Comparison of ENCODE assay signal across 17 cellular contexts in genomic region chr5:136070486-136071285, GRCh38. TPM values are rescaled to one million over a fixed set of nuclear protein-coding genes. Genes with fewer than 3 reads are reported as not detected.
DNase-seq lines count a peak whose midpoint lies in the region; ATAC-seq and TF ChIP-seq lines count a peak whose summit lies in the region.
"Had no signal": no experiment of that assay in that cellular context is flagged by ENCODE, and none has a peak within 500 bp of the region (broad histone marks: within the 10 kb centered on the region; RNA-seq: fewer than 3 reads in every experiment).

No MANE protein-coding gene starts in this region.

- H3K36me3 ChIP-seq in endodermal cell (ENCODE audit: control insufficient read depth, insufficient read depth, low read length) = no peaks in the 10 kb centered on the region
- H3K36me3 ChIP-seq: thoracic aorta had no signal

- 78 to 81% methylated on average over 5 to 9 of the region's 9 CpGs for WGBS in endodermal cell (ENCODE audit: insufficient coverage in 1 of 2, insufficient read length in 1 of 2), 2 experiments

- no peaks in the 10 kb centered on the region for H3K4me1 Mint-ChIP-seq in endodermal cell
- no peaks in the 10 kb centered on the region for H3K4me1 Mint-ChIP-seq in stimulated activated effector memory CD8-positive, alpha-beta T cell treated with anti-CD3 and anti-CD28 coated beads, Interleukin-12 subunit alpha, Interleukin-12 subunit beta, amount 100 ng/mL, for 72 hours
- H3K4me1 Mint-ChIP-seq: activated naive CD4-positive, alpha-beta T cell treated with anti-CD3 and anti-CD28 coated beads, Interleukin-2, amount 50 U/mL, for 24 hours had no signal

- no peak overlapping the region for H3K27ac ChIP-seq in endodermal cell (ENCODE audit: low read depth, low read length)
- H3K27ac ChIP-seq: thoracic aorta had no signal

- no peaks in the 10 kb centered on the region for H3K4me1 ChIP-seq in endodermal cell (ENCODE audit: control insufficient read depth, insufficient read depth, low read length)

- DNase-seq in NCI-H446 (lab: John Stamatoyannopoulos, UW) (peak; percentile 44 to 82), endodermal cell (peak; percentile 29), islet precursor cell (peak; percentile 47), ureter (ENCODE audit: low spot score) (peak; percentile 17)
- no peak for DNase-seq in stimulated activated effector memory CD8-positive, alpha-beta T cell treated with anti-CD3 and anti-CD28 coated beads, Interleukin-12 subunit alpha, Interleukin-12 subunit beta, amount 100 ng/mL, for 72 hours (ENCODE audit: low spot score in 2 of 2)
- DNase-seq: activated CD4-positive, CD25-positive, alpha-beta regulatory T cell; activated CD8-positive, alpha-beta T cell treated with anti-CD3 and anti-CD28 coated beads for 36 hours; activated T-cell treated with anti-CD3 and anti-CD28 coated beads, Interleukin-2, amount 50 U/mL, for 48 hours; Caco-2; foreskin melanocyte; GOT3; T1000 had no signal

- no peaks in the 10 kb centered on the region for H3K36me3 Mint-ChIP-seq in endodermal cell (ENCODE audit: low read depth)
- H3K36me3 Mint-ChIP-seq in stimulated activated effector memory CD8-positive, alpha-beta T cell treated with anti-CD3 and anti-CD28 coated beads, Interleukin-12 subunit alpha, Interleukin-12 subunit beta, amount 100 ng/mL, for 72 hours = no peaks in the 10 kb centered on the region
- H3K36me3 Mint-ChIP-seq: activated naive CD4-positive, alpha-beta T cell treated with anti-CD3 and anti-CD28 coated beads, Interleukin-2, amount 50 U/mL, for 24 hours had no signal

- H3K9me3 Mint-ChIP-seq in endodermal cell = no peaks in the 10 kb centered on the region
- no peaks in the 10 kb centered on the region for H3K9me3 Mint-ChIP-seq in stimulated activated effector memory CD8-positive, alpha-beta T cell treated with anti-CD3 and anti-CD28 coated beads, Interleukin-12 subunit alpha, Interleukin-12 subunit beta, amount 100 ng/mL, for 72 hours
- H3K9me3 Mint-ChIP-seq: activated CD8-positive, alpha-beta T cell treated with anti-CD3 and anti-CD28 coated beads for 36 hours had no signal

- TF ChIP-seq CTCF in endodermal cell (conservative IDR thresholded peaks at IDR 0.05) = no peak

- peaks cover 7% of the 10 kb centered on the region for H3K27me3 Mint-ChIP-seq in endodermal cell (ENCODE audit: insufficient read depth)

- no peak overlapping the region for H3K4me3 ChIP-seq in endodermal cell (ENCODE audit: low read length)
- H3K4me3 ChIP-seq: thoracic aorta had no signal

- no peak for ATAC-seq in stimulated activated effector memory CD8-positive, alpha-beta T cell treated with anti-CD3 and anti-CD28 coated beads, Interleukin-12 subunit alpha, Interleukin-12 subunit beta, amount 100 ng/mL, for 72 hours
- no peak for ATAC-seq in GM19397 (IDR thresholded peaks at IDR 0.05; ENCODE audit: unreplicated experiment)
- ATAC-seq in HG02610 (IDR thresholded peaks at IDR 0.05; ENCODE audit: unreplicated experiment) = no peak
- ATAC-seq: activated CD8-positive, alpha-beta T cell treated with anti-CD3 and anti-CD28 coated beads for 36 hours had no signal

- H3K27ac Mint-ChIP-seq in endodermal cell = no peak overlapping the region
- no peak overlapping the region for H3K27ac Mint-ChIP-seq in stimulated activated effector memory CD8-positive, alpha-beta T cell treated with anti-CD3 and anti-CD28 coated beads, Interleukin-12 subunit alpha, Interleukin-12 subunit beta, amount 100 ng/mL, for 72 hours
- H3K27ac Mint-ChIP-seq: activated CD8-positive, alpha-beta T cell treated with anti-CD3 and anti-CD28 coated beads for 36 hours; activated naive CD4-positive, alpha-beta T cell treated with anti-CD3 and anti-CD28 coated beads, Interleukin-2, amount 50 U/mL, for 24 hours; B cell had no signal

- H3K9ac ChIP-seq in endodermal cell (ENCODE audit: extremely low read depth, low read length, poor library complexity, severe bottlenecking) = no peak overlapping the region

- H3K27me3 ChIP-seq in endodermal cell (ENCODE audit: control insufficient read depth, insufficient read depth, low read length, poor library complexity, severe bottlenecking) = no peaks in the 10 kb centered on the region

- H3K9me3 ChIP-seq in endodermal cell (ENCODE audit: control insufficient read depth, low read length) = no peaks in the 10 kb centered on the region
- H3K9me3 ChIP-seq: thoracic aorta had no signal

- H3K4me3 Mint-ChIP-seq in endodermal cell = no peak overlapping the region
- no peak overlapping the region for H3K4me3 Mint-ChIP-seq in stimulated activated effector memory CD8-positive, alpha-beta T cell treated with anti-CD3 and anti-CD28 coated beads, Interleukin-12 subunit alpha, Interleukin-12 subunit beta, amount 100 ng/mL, for 72 hours
- H3K4me3 Mint-ChIP-seq: activated CD8-positive, alpha-beta T cell treated with anti-CD3 and anti-CD28 coated beads for 36 hours; activated naive CD4-positive, alpha-beta T cell treated with anti-CD3 and anti-CD28 coated beads, Interleukin-2, amount 50 U/mL, for 24 hours; B cell had no signal

RNA-seq across cellular contexts. Expression of gene TGFBI, which starts 41.9 kb away (rescaled TPM):
- total RNA-seq in endodermal cell (1 to 10 TPM; 2.8 to 4.9 TPM), ureter (147 TPM)
- polyA plus RNA-seq in endodermal cell (2013, experiment 1 of 2) = 40.8 TPM
- 59.6 TPM for polyA plus RNA-seq in endodermal cell (2013, experiment 2 of 2)
- total RNA-seq: activated CD8-positive, alpha-beta T cell treated with anti-CD3 and anti-CD28 coated beads for 36 hours had no signal

Comparison
In these comparisons a context has a peak if more than half of its experiments do, and no peak if none do; other contexts are left out.
1. DNase-seq: peak in NCI-H446 (2 of 2), endodermal cell (single experiment), islet precursor cell (single experiment) and ureter (single experiment); none in stimulated activated effector memory CD8-positive, alpha-beta T cell treated with anti-CD3 and anti-CD28 coated beads, Interleukin-12 subunit alpha, Interleukin-12 subunit beta, amount 100 ng/mL, for 72 hours (0 of 2).
2. RNA of gene TGFBI, which starts 41.9 kb away (total RNA-seq): 147 TPM in ureter (single experiment); 2.8 to 4.9 TPM in endodermal cell; every median in the first group is over 10 times any median in the second.